ENCODE assay signal across 24 cellular contexts in the genomic region with DNA sequence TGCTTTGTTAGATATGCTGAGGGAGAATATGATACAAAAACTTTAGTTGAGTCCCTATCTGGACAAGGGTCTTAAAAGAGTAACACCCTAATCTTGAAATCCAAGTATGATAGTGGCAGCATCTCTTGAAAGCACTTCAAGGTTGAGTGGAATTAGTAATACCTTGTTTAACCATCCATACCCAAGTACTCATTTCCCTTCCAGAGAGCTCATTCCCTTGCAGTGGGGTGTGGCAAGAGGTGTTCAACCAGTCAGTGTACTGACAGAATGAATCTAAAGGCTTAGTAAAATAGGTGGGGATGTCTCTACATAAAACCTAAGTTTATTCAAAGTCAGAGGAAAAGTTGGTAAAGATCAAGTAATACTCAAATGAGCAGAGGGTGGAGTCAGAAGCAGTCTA. TPM values are rescaled to one million over a fixed set of nuclear protein-coding genes. Genes with fewer than 3 reads are reported as not detected.
"Had no signal": no experiment of that assay in that cellular context is flagged by ENCODE, and none has a peak within 500 bp of the region (broad histone marks: within the 10 kb centered on the region; RNA-seq: fewer than 3 reads in every experiment).

No MANE protein-coding gene starts in this region.

- H3K4me3 ChIP-seq: adrenal gland, ascending aorta, gastroesophageal sphincter, heart left ventricle, left ventricle myocardium inferior, neural progenitor cell, sigmoid colon, smooth muscle cell, thoracic aorta, upper lobe of left lung had no signal

- ATAC-seq: activated CD4-positive, CD25-positive, alpha-beta regulatory T cell treated with anti-CD3 and anti-CD28 coated beads, Interleukin-2, amount 50 U/mL, for 24 hours; gastroesophageal sphincter; heart left ventricle; naive thymus-derived CD8-positive, alpha-beta T cell; T-helper 17 cell had no signal

- H2AFZ ChIP-seq: neural progenitor cell had no signal

- H3K36me3 ChIP-seq: adrenal gland, ascending aorta, brain microvascular endothelial cell, gastroesophageal sphincter, heart left ventricle, left ventricle myocardium inferior, neural progenitor cell, sigmoid colon, thoracic aorta, upper lobe of left lung had no signal

- H3K4me1 ChIP-seq: ascending aorta, gastroesophageal sphincter, heart left ventricle, left ventricle myocardium inferior, neural progenitor cell, sigmoid colon, upper lobe of left lung had no signal

- H3K27me3 ChIP-seq: adrenal gland, ascending aorta, brain microvascular endothelial cell, gastroesophageal sphincter, heart left ventricle, neural progenitor cell, sigmoid colon, upper lobe of left lung had no signal

- H3K4me2 ChIP-seq: neural progenitor cell, smooth muscle cell had no signal

- H3K9ac ChIP-seq: neural progenitor cell had no signal

- H3K9me3 ChIP-seq: adrenal gland, ascending aorta, gastroesophageal sphincter, heart left ventricle, left ventricle myocardium inferior, sigmoid colon, thoracic aorta, upper lobe of left lung had no signal

- DNase-seq: activated T-cell treated with anti-CD3 and anti-CD28 coated beads, Interleukin-2, amount 50 U/mL, for 1 hour; adrenal gland; brain microvascular endothelial cell; central memory CD4-positive, alpha-beta T cell; dermis blood vessel endothelial cell; effector memory CD4-positive, alpha-beta T cell; heart left ventricle; left ventricle myocardium inferior; naive thymus-derived CD8-positive, alpha-beta T cell; retina; sigmoid colon; stimulated activated CD4-positive, alpha-beta T cell treated with anti-CD3 and anti-CD28 coated beads, Interleukin-2, amount 100 ng/mL, for 48 hours; stimulated activated naive CD4-positive, alpha-beta T cell; T-helper 17 cell; upper lobe of left lung had no signal

- H3K27ac ChIP-seq: adrenal gland, ascending aorta, brain microvascular endothelial cell, gastroesophageal sphincter, heart left ventricle, left ventricle myocardium inferior, neural progenitor cell, sigmoid colon, thoracic aorta, upper lobe of left lung, VCaP had no signal

RNA-seq across cellular contexts. Expression of a gene that starts 47.8 kb away (rescaled TPM):
- total RNA-seq: ascending aorta, left ventricle myocardium inferior, lung microvascular endothelial cell, osteoblast had no signal
- polyA plus RNA-seq: naive thymus-derived CD8-positive, alpha-beta T cell had no signal
